ENCODE assay signal across 24 cellular contexts in genomic region chr20:32179934-32180333, GRCh38.
"Had no signal": no experiment of that assay in that cellular context is flagged by ENCODE, and none has a peak within 500 bp of the region (broad histone marks: within the 10 kb centered on the region; RNA-seq: fewer than 3 reads in every experiment).

No MANE protein-coding gene starts in this region.

- H3K9me3 Mint-ChIP-seq: activated CD4-positive, alpha-beta memory T cell treated with anti-CD3 and anti-CD28 coated beads for 36 hours; activated CD4-positive, alpha-beta T cell treated with anti-CD3 and anti-CD28 coated beads, Interleukin-2, amount 10 ng/mL, durations not matched to agents 24 days and 14 days; activated naive CD4-positive, alpha-beta T cell treated with anti-CD3 and anti-CD28 coated beads, Interleukin-2, amount 10 ng/mL, durations not matched to agents 7 days and 5 days; activated naive CD4-positive, alpha-beta T cell treated with anti-CD3 and anti-CD28 coated beads, Interleukin-2, amount 50 U/mL, for 72 hours; activated naive CD8-positive, alpha-beta T cell treated with anti-CD3 and anti-CD28 coated beads, Interleukin-2, amount 10 ng/mL, durations not matched to agents 7 days and 5 days; activated T-cell treated with anti-CD3 and anti-CD28 coated beads, Interleukin-2, amount 50 U/mL, for 24 hours; activated T-cell treated with anti-CD3 and anti-CD28 coated beads, Interleukin-2, amount 50 U/mL, for 72 hours had no signal

- H3K36me3 Mint-ChIP-seq: activated naive CD4-positive, alpha-beta T cell treated with anti-CD3 and anti-CD28 coated beads, Interleukin-2, amount 10 ng/mL, durations not matched to agents 7 days and 5 days; activated naive CD4-positive, alpha-beta T cell treated with anti-CD3 and anti-CD28 coated beads, Interleukin-2, amount 50 U/mL, for 72 hours had no signal

- H3K27me3 ChIP-seq: ascending aorta, breast epithelium, cardiac muscle cell, colonic mucosa had no signal

- DNase-seq: activated CD4-positive, alpha-beta memory T cell treated with anti-CD3 and anti-CD28 coated beads for 36 hours; activated CD4-positive, alpha-beta T cell treated with anti-CD3 and anti-CD28 coated beads for 36 hours; activated CD4-positive, alpha-beta T cell treated with anti-CD3 and anti-CD28 coated beads, Interleukin-2, amount 10 ng/mL, durations not matched to agents 24 days and 14 days; activated CD4-positive, CD25-positive, alpha-beta regulatory T cell; activated CD4-positive, CD25-positive, alpha-beta regulatory T cell treated with anti-CD3 and anti-CD28 coated beads, Interleukin-2, amount 50 U/mL, for 72 hours; activated CD8-positive, alpha-beta memory T cell treated with anti-CD3 and anti-CD28 coated beads, Interleukin-2, amount 50 U/mL, for 48 hours; activated gamma-delta T cell; activated naive CD4-positive, alpha-beta T cell; activated naive CD4-positive, alpha-beta T cell treated with anti-CD3 and anti-CD28 coated beads, Interleukin-2, amount 10 ng/mL, durations not matched to agents 7 days and 5 days; activated naive CD8-positive, alpha-beta T cell treated with anti-CD3 and anti-CD28 coated beads, Interleukin-2, amount 10 ng/mL, durations not matched to agents 7 days and 5 days; activated T-cell treated with anti-CD3 and anti-CD28 coated beads for 4 hours; activated T-cell treated with anti-CD3 and anti-CD28 coated beads, Interleukin-2, amount 50 U/mL, for 72 hours; central memory CD4-positive, alpha-beta T cell; cerebellar nuclear complex; colonic mucosa; effector CD8-positive, alpha-beta T cell; foreskin fibroblast; T-helper 2 cell had no signal

- H3K4me1 Mint-ChIP-seq: activated CD4-positive, alpha-beta T cell treated with anti-CD3 and anti-CD28 coated beads for 36 hours; activated CD4-positive, alpha-beta T cell treated with anti-CD3 and anti-CD28 coated beads, Interleukin-2, amount 10 ng/mL, durations not matched to agents 24 days and 14 days; activated naive CD4-positive, alpha-beta T cell treated with anti-CD3 and anti-CD28 coated beads, Interleukin-2, amount 10 ng/mL, durations not matched to agents 7 days and 5 days; activated naive CD8-positive, alpha-beta T cell treated with anti-CD3 and anti-CD28 coated beads, Interleukin-2, amount 10 ng/mL, durations not matched to agents 7 days and 5 days had no signal

- H3K4me3 ChIP-seq: ascending aorta, breast epithelium, cardiac muscle cell, colonic mucosa had no signal

- H3K27me3 Mint-ChIP-seq: activated CD4-positive, alpha-beta memory T cell treated with anti-CD3 and anti-CD28 coated beads for 36 hours; activated CD4-positive, alpha-beta T cell treated with anti-CD3 and anti-CD28 coated beads for 36 hours; activated CD4-positive, alpha-beta T cell treated with anti-CD3 and anti-CD28 coated beads, Interleukin-2, amount 10 ng/mL, durations not matched to agents 24 days and 14 days; activated naive CD8-positive, alpha-beta T cell treated with anti-CD3 and anti-CD28 coated beads, Interleukin-2, amount 10 ng/mL, durations not matched to agents 7 days and 5 days; activated T-cell treated with anti-CD3 and anti-CD28 coated beads, Interleukin-2, amount 50 U/mL, for 24 hours had no signal

- H3K4me3 Mint-ChIP-seq: activated CD4-positive, alpha-beta memory T cell treated with anti-CD3 and anti-CD28 coated beads for 36 hours; activated CD4-positive, alpha-beta T cell treated with anti-CD3 and anti-CD28 coated beads for 36 hours; activated CD4-positive, alpha-beta T cell treated with anti-CD3 and anti-CD28 coated beads, Interleukin-2, amount 10 ng/mL, durations not matched to agents 24 days and 14 days; activated naive CD4-positive, alpha-beta T cell treated with anti-CD3 and anti-CD28 coated beads, Interleukin-2, amount 10 ng/mL, durations not matched to agents 7 days and 5 days; activated naive CD8-positive, alpha-beta T cell treated with anti-CD3 and anti-CD28 coated beads, Interleukin-2, amount 10 ng/mL, durations not matched to agents 7 days and 5 days; activated T-cell treated with anti-CD3 and anti-CD28 coated beads, Interleukin-2, amount 50 U/mL, for 24 hours; activated T-cell treated with anti-CD3 and anti-CD28 coated beads, Interleukin-2, amount 50 U/mL, for 72 hours; brain had no signal

- H3K27ac Mint-ChIP-seq: activated CD4-positive, alpha-beta memory T cell treated with anti-CD3 and anti-CD28 coated beads for 36 hours; activated CD4-positive, alpha-beta T cell treated with anti-CD3 and anti-CD28 coated beads for 36 hours; activated CD4-positive, alpha-beta T cell treated with anti-CD3 and anti-CD28 coated beads, Interleukin-2, amount 10 ng/mL, durations not matched to agents 24 days and 14 days; activated naive CD4-positive, alpha-beta T cell treated with anti-CD3 and anti-CD28 coated beads, Interleukin-2, amount 10 ng/mL, durations not matched to agents 7 days and 5 days; activated naive CD4-positive, alpha-beta T cell treated with anti-CD3 and anti-CD28 coated beads, Interleukin-2, amount 50 U/mL, for 72 hours; activated naive CD8-positive, alpha-beta T cell treated with anti-CD3 and anti-CD28 coated beads, Interleukin-2, amount 10 ng/mL, durations not matched to agents 7 days and 5 days; activated T-cell treated with anti-CD3 and anti-CD28 coated beads, Interleukin-2, amount 50 U/mL, for 24 hours; activated T-cell treated with anti-CD3 and anti-CD28 coated beads, Interleukin-2, amount 50 U/mL, for 72 hours had no signal

- H3K9me3 ChIP-seq: ascending aorta, breast epithelium, colonic mucosa had no signal

- H3K36me3 ChIP-seq: ascending aorta, breast epithelium, cardiac muscle cell, colonic mucosa had no signal

- H3K27ac ChIP-seq: ascending aorta, breast epithelium, cardiac muscle cell, colonic mucosa had no signal

- ATAC-seq: activated CD4-positive, alpha-beta T cell treated with anti-CD3 and anti-CD28 coated beads for 36 hours; activated naive CD4-positive, alpha-beta T cell treated with anti-CD3 and anti-CD28 coated beads, Interleukin-2, amount 50 U/mL, for 72 hours; activated T-cell treated with anti-CD3 and anti-CD28 coated beads, Interleukin-2, amount 50 U/mL, for 72 hours had no signal

- H3K4me1 ChIP-seq: ascending aorta, breast epithelium, colonic mucosa had no signal
